11 cellular contexts compared by ENCODE assay signal in the genomic region with DNA sequence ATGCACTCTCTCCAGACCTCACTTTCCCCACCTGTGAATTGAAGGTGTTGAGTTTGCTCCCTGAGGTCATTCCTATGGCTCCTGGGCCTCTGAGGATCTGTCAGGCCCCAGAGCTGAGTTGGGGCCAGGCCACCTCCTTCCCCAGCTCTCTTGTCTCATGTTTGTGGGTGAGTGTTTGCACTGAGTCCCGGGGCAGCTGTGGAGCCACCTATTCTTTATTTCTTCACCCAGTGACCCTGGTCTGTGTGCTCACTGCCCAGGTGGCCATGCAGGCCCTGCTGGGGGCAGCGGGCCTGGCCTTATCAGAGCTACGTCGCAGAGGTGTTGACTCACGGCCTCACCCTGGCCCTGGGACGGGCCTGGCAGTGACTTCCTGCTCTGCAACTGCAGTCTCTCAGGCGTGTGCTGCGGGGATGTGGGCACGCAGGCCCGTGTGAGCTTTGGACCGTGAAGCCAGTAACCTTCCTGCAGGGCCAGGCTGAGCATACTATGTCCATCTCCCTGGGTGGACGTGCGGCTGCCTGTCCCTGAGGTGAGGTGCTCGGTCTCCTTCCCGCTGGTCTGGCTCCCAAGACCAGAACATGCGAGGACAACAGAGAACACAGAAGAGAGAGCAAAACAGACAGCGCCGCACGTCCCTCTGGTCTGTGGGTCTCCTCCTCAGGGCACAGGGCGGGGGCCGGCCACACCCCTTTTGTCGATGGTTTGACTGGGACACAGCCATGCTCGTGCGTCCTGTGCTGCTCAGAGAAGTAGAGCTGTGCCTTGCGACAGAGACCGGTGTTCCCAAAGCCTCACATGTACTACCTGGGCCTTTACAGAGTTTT. TPM values are rescaled to one million over a fixed set of nuclear protein-coding genes. Genes with fewer than 3 reads are reported as not detected.
A peak's percentile ranks its signal among the peaks of the same experiment; 100 is the strongest.
DNase-seq lines count a peak whose midpoint lies in the region; ATAC-seq, FAIRE-seq and TF ChIP-seq lines count a peak whose summit lies in the region.
"Had no signal": no experiment of that assay in that cellular context is flagged by ENCODE, and none has a peak within 500 bp of the region (broad histone marks: within the 10 kb centered on the region; RNA-seq: fewer than 3 reads in every experiment).

No MANE protein-coding gene starts in this region.

- H3K4me2 ChIP-seq in keratinocyte (ENCODE audit: control insufficient read depth, extremely low read depth, insufficient read depth, low read depth, low read length): peak overlapping the region; percentile 25

- H3K9ac ChIP-seq in keratinocyte (ENCODE audit: control insufficient read depth, extremely low read depth, insufficient read depth, low read length): peak overlapping the region; percentile 28

- DNase-seq in HuH-7.5 (ENCODE audit: low spot score): peak; percentile 33
- DNase-seq in adrenal gland: peak in 6 of 7 donors; percentile 45 to 56 (median 50)
- DNase-seq in keratinocyte (ENCODE audit: low read depth, low spot score): no peak
- DNase-seq in small intestine: peak; percentile 97
- no peak for DNase-seq in midbrain (lab: John Stamatoyannopoulos, UW)
- DNase-seq: activated CD4-positive, CD25-positive, alpha-beta regulatory T cell; GF-D8; mesenchymal stem cell; NCI-H2029 had no signal

- WGBS in adrenal gland, 4 donors: 70 to 95% (median 80%) methylated on average over 12 to 26 of the region's 26 CpGs
- 20 to 67% (median 37%) methylated on average over 24 to 26 of the region's 26 CpGs for WGBS in small intestine, 3 donors

- intact Hi-C loops in adrenal gland (cut with DNase I): no loop called here

- no peak overlapping the region for H3K27ac ChIP-seq in adrenal gland
- peak overlapping the region; percentile 36 for H3K27ac ChIP-seq in keratinocyte (ENCODE audit: control insufficient read depth, insufficient read depth, low read length)
- peak overlapping the region; percentile 91 to 92 for H3K27ac ChIP-seq in small intestine (ENCODE audit: low read depth in 1 of 2, low read length in 1 of 2)

- dilution Hi-C loops in keratinocyte (cut with MboI; ENCODE audit: extremely low pct_ligation_motif_present, low sequenced_read_pairs): no loop called here

- H3K4me1 ChIP-seq in adrenal gland (replicated peaks in 1 of 2) (peaks cover 0 to 5% of the 10 kb centered on the region in 2 donors), keratinocyte (ENCODE audit: control insufficient read depth, extremely low read depth, insufficient read depth, low read length) (peaks cover 29% of the 10 kb centered on the region), small intestine (ENCODE audit: control insufficient read depth in 2 of 2, insufficient read depth in 1 of 2, low read depth in 1 of 2, low read length in 1 of 2) (peaks cover 2 to 10% of the 10 kb centered on the region in 2 donors)

- peaks cover 2% of the 10 kb centered on the region for H3K9me1 ChIP-seq in keratinocyte (ENCODE audit: control insufficient read depth, extremely low read depth, insufficient read depth, low read length)

- H3K36me3 ChIP-seq in adrenal gland (replicated peaks in 1 of 2): no peaks in the 10 kb centered on the region
- H3K36me3 ChIP-seq in keratinocyte (ENCODE audit: control insufficient read depth in 2 of 2, extremely low read depth in 1 of 2, insufficient read depth in 2 of 2, low read length in 2 of 2): peaks cover 15 to 18% of the 10 kb centered on the region in 2 experiments
- H3K36me3 ChIP-seq in small intestine (ENCODE audit: control insufficient read depth in 2 of 2, insufficient read depth in 2 of 2, low read length in 2 of 2): peaks cover 0 to 2% of the 10 kb centered on the region in 2 donors

- H3K79me2 ChIP-seq in keratinocyte (ENCODE audit: control insufficient read depth, insufficient read depth, low read length): peaks cover 83% of the 10 kb centered on the region

- TF ChIP-seq CTCF in adrenal gland (IDR thresholded peaks at IDR 0.05) (no peak), keratinocyte (optimal IDR thresholded peaks at IDR 0.05 in 1 of 3, IDR thresholded peaks at IDR 0.05 in 1 of 3, conservative IDR thresholded peaks at IDR 0.05 in 1 of 3; ENCODE audit: extremely low read depth in 1 of 3, insufficient read depth in 2 of 3, low read length in 3 of 3) (no peak)

- FAIRE-seq in keratinocyte (lab: Jason Lieb, UNC): peak; percentile 23
- no peak for FAIRE-seq in small intestine (lab: Jason Lieb, UNC)

- no peak for ATAC-seq in HG02571 (IDR thresholded peaks at IDR 0.05; ENCODE audit: unreplicated experiment)
- no peak for ATAC-seq in GM19397 (IDR thresholded peaks at IDR 0.05; ENCODE audit: unreplicated experiment)

- H3K27me3 ChIP-seq in adrenal gland: no peaks in the 10 kb centered on the region
- H3K27me3 ChIP-seq in keratinocyte (ENCODE audit: control insufficient read depth, extremely low read depth, insufficient read depth, low read length): no peaks in the 10 kb centered on the region
- H3K27me3 ChIP-seq in small intestine (ENCODE audit: control insufficient read depth in 2 of 2, insufficient read depth in 2 of 2, low read length in 2 of 2): no peaks in the 10 kb centered on the region

- H3K9me3 ChIP-seq in adrenal gland (replicated peaks in 1 of 3): no peaks in the 10 kb centered on the region
- H3K9me3 ChIP-seq in keratinocyte (ENCODE audit: control insufficient read depth, low read depth, low read length): no peaks in the 10 kb centered on the region
- no peaks in the 10 kb centered on the region for H3K9me3 ChIP-seq in small intestine (ENCODE audit: control insufficient read depth, low read depth)

- H3K4me3 ChIP-seq in adrenal gland: no peak overlapping the region
- H3K4me3 ChIP-seq in keratinocyte (ENCODE audit: control insufficient read depth in 2 of 3, extremely low read depth in 1 of 3, insufficient read depth in 2 of 3, low read depth in 1 of 3, low read length in 3 of 3): no peak overlapping the region
- peak overlapping the region in 1 of 2 donors; percentile 13 for H3K4me3 ChIP-seq in small intestine (ENCODE audit: low read depth in 1 of 2, low read length in 2 of 2)

- H4K20me1 ChIP-seq in keratinocyte (ENCODE audit: control insufficient read depth, extremely low read depth, insufficient read depth, low read length): no peaks in the 10 kb centered on the region

- no peak overlapping the region for H2AFZ ChIP-seq in keratinocyte (ENCODE audit: control insufficient read depth, low read length)

- no peak for TF ChIP-seq POLR2A in adrenal gland (IDR thresholded peaks at IDR 0.05)

RNA-seq across cellular contexts. Expression of a gene that starts 12.1 kb away (rescaled TPM):
- total RNA-seq in adrenal gland: 10 to 100 TPM; 12.9 to 24.0 (median 20.5) TPM
- polyA plus RNA-seq in adrenal gland: 10 to 100 TPM in 2 of 3 donors, 1 to 10 TPM in 1; 8.8 to 23.3 (median 14.0) TPM
- 25.0 to 31.9 TPM (median 25.0 TPM) in 3 replicates for polyA plus RNA-seq in keratinocyte
- 15.7 TPM for polyA plus RNA-seq in keratinocyte (2011; ENCODE audit: low read depth)
- 11.5 and 19.4 TPM in 2 replicates for polyA plus RNA-seq in keratinocyte (2011; cell fraction: cytosol; rRNA removed)
- 42.8 and 55.0 TPM in 2 replicates for polyA plus RNA-seq in keratinocyte (2011; cell fraction: nucleus; rRNA removed)
- polyA plus RNA-seq in keratinocyte (2012; ENCODE audit: low replicate concordance): 14.8 and 20.2 TPM in 2 replicates
- 15.0 to 26.6 TPM (median 23.6 TPM) in 3 replicates for polyA minus RNA-seq in keratinocyte
- polyA minus RNA-seq in keratinocyte (2011; cell fraction: cytosol; rRNA and poly(A)+ RNA removed): 16.1 TPM
- polyA minus RNA-seq in keratinocyte (2011; cell fraction: nucleus; rRNA and poly(A)+ RNA removed): 30.9 and 52.6 TPM in 2 replicates
- 10 to 100 TPM; 14.9 to 20.1 (median 18.1) TPM for polyA plus RNA-seq in small intestine

Comparison
In these comparisons a context has a peak if more than half of its experiments do, and no peak if none do; other contexts are left out.
1. DNase-seq: peak in HuH-7.5 (single experiment), adrenal gland (6 of 7) and small intestine (single experiment); none in keratinocyte (single experiment) and midbrain (single experiment).
2. H3K27ac ChIP-seq: peak in keratinocyte (single experiment) and small intestine (2 of 2); none in adrenal gland (0 of 5).